Comparison of ENCODE assay signal across 1 cellular context in the genomic region with DNA sequence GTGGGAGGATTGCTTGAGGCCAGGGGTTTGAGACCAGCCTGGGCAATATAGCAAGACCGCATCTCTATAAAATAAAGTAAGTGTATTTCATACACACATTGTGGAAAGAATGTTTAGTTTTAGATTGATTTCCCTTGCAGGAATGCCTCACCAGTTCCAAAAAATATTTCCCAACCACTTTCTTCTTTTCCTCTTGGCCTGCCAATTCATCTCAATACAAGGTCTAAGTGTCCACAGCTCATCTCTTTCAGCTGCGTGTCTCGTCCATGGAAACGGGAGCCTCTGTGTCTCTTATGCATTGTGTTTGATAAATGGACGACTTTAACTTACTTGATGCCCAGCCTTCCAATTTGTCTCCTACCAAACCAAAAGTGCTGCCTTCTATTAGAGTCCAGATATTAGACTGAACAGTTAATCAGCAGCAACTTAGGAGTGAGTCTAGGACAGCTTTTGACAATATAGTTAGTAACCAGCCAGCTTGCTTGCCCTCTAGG.
TF ChIP-seq lines count a peak whose summit lies in the region.

No MANE protein-coding gene starts in this region.

TF ChIP-seq in HepG2, 621 proteins besides CTCF, POLR2A, EP300 and RAD21:
- TF ChIP-seq ZNF382 (CRISPR knock-in tag; IDR thresholded peaks at IDR 0.05; ENCODE audit: borderline replicate concordance) (no peak), ZNF777 (CRISPR knock-in tag; IDR thresholded peaks at IDR 0.05) (no peak)
- TF ChIP-seq, protein P1, sequence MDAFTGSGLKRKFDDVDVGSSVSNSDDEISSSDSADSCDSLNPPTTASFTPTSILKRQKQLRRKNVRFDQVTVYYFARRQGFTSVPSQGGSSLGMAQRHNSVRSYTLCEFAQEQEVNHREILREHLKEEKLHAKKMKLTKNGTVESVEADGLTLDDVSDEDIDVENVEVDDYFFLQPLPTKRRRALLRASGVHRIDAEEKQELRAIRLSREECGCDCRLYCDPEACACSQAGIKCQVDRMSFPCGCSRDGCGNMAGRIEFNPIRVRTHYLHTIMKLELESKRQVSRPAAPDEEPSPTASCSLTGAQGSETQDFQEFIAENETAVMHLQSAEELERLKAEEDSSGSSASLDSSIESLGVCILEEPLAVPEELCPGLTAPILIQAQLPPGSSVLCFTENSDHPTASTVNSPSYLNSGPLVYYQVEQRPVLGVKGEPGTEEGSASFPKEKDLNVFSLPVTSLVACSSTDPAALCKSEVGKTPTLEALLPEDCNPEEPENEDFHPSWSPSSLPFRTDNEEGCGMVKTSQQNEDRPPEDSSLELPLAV (CRISPR knock-in tag; conservative IDR thresholded peaks at IDR 0.05; ENCODE audit: low read depth) = no peak
